18 cellular contexts compared by ENCODE assay signal in the genomic region with DNA sequence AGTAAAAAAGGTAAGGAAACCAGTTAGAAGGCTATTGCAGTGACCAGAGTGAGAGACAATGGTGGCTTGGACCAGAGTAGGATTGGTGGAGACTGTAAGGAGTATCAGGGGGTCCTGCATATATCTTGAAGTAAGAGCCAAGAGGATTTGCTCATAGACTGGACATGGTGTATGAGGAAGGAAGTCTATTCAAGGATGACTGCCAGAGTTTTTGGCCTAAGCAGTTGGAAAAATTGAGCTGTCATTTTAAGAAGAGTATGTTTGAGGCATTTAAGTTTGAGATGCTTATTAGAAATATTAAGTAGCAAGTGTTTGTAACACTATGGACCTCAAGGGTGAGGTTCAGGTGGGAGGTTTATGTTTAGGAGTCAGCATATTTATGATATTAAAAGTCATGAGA.
DNase-seq lines count a peak whose midpoint lies in the region; ATAC-seq, FAIRE-seq and TF ChIP-seq lines count a peak whose summit lies in the region.
"Had no signal": no experiment of that assay in that cellular context is flagged by ENCODE, and none has a peak within 500 bp of the region (broad histone marks: within the 10 kb centered on the region; RNA-seq: fewer than 3 reads in every experiment).

No MANE protein-coding gene starts in this region.

- H3K36me3 ChIP-seq in RWPE2 (ENCODE audit: low read depth) = no peaks in the 10 kb centered on the region
- H3K36me3 ChIP-seq in endothelial cell of umbilical vein (ENCODE audit: control insufficient read depth in 2 of 2, extremely low read depth in 1 of 2, insufficient read depth in 2 of 2, low read length in 2 of 2) = no peaks in the 10 kb centered on the region
- H3K36me3 ChIP-seq: HAP-1 had no signal

- TF ChIP-seq CTCF in HFFc6 (IDR thresholded peaks at IDR 0.05) = no peak
- no peak for TF ChIP-seq CTCF in RWPE2 (IDR thresholded peaks at IDR 0.05; ENCODE audit: poor library complexity, severe bottlenecking)
- no peak for TF ChIP-seq CTCF in endothelial cell of umbilical vein (IDR thresholded peaks at IDR 0.05; ENCODE audit: extremely low read depth in 1 of 2, insufficient read depth in 1 of 2, low read depth in 1 of 2, low read length in 2 of 2)

- no peaks in the 10 kb centered on the region for H3K9me1 ChIP-seq in endothelial cell of umbilical vein (replicated peaks; ENCODE audit: control insufficient read depth, extremely low read depth, insufficient read depth, low read length)

- H2AFZ ChIP-seq in endothelial cell of umbilical vein (ENCODE audit: low read depth, low read length) = no peak overlapping the region

- H3K27me3 ChIP-seq in RWPE2 (ENCODE audit: insufficient read depth, poor library complexity, severe bottlenecking) (no peaks in the 10 kb centered on the region), endothelial cell of umbilical vein (ENCODE audit: control insufficient read depth in 2 of 2, insufficient read depth in 2 of 2, low read length in 2 of 2) (no peaks in the 10 kb centered on the region)

- ATAC-seq in RWPE2 (ENCODE audit: low read depth) = no peak
- ATAC-seq: K562 had no signal

- intact Hi-C loops in endothelial cell of umbilical vein (cut with micrococcal nuclease) (no loop called here), head of caudate nucleus (cut with DNase I) (no loop called here)

- H3K9me3 ChIP-seq in RWPE2 (ENCODE audit: severe bottlenecking) (peaks cover 4% of the 10 kb centered on the region), endothelial cell of umbilical vein (replicated peaks; ENCODE audit: control insufficient read depth, insufficient read depth, low read length) (no peaks in the 10 kb centered on the region)
- H3K9me3 ChIP-seq: Caco-2, HAP-1 had no signal

- H3K79me2 ChIP-seq in endothelial cell of umbilical vein (ENCODE audit: control insufficient read depth, insufficient read depth, low read length) = peaks cover 71% of the 10 kb centered on the region

- dilution Hi-C loops in endothelial cell of umbilical vein (cut with MboI; ENCODE audit: extremely low pct_ligation_motif_present, low sequenced_read_pairs) = no loop called here

- peak overlapping the region; percentile 96 for H3K4me2 ChIP-seq in endothelial cell of umbilical vein (ENCODE audit: insufficient read depth, low read length)

- peak overlapping the region; percentile 90 for H3K27ac ChIP-seq in RWPE2 (ENCODE audit: poor library complexity, severe bottlenecking)
- H3K27ac ChIP-seq in endothelial cell of umbilical vein (ENCODE audit: insufficient read depth, low read depth, low read length) = peak overlapping the region; percentile 82
- H3K27ac ChIP-seq: C4-2B, HL-60 had no signal

- H3K4me3 ChIP-seq in RWPE2 (ENCODE audit: severe bottlenecking) = no peak overlapping the region
- H3K4me3 ChIP-seq in endothelial cell of umbilical vein (replicated peaks in 1 of 3; ENCODE audit: insufficient read depth in 1 of 3, low read depth in 1 of 3, low read length in 3 of 3) = peak overlapping the region in 2 of 3 experiments; percentile 70 to 87
- H3K4me3 ChIP-seq: HAP-1, K562 had no signal

- CTCF ChIA-PET in endothelial cell of umbilical vein (lab: Charles Lee) = interaction anchor here (0.7 to 1.0 kb wide), 4 partner anchors 10 to 315 kb away, joined by 3 to 4 read pairs (median 3); no protein-coding TSS in a partner anchor

- no peak for DNase-seq in HFFc6
- DNase-seq in RWPE2 (ENCODE audit: low spot score) = no peak
- peak; percentile 81 for DNase-seq in endothelial cell of umbilical vein (ENCODE audit: low read depth, low spot score)
- no peak for DNase-seq in effector CD8-positive, alpha-beta T cell (lab: John Stamatoyannopoulos, UW)
- DNase-seq in NCI-H446 treated with DMSO at 0.1 percent for 48 hours (lab: John Stamatoyannopoulos, UW) = no peak
- no peak for DNase-seq in head of caudate nucleus
- DNase-seq in medulla oblongata (ENCODE audit: extremely low spot score) = no peak
- DNase-seq: AML-193; Caco-2; CD4-positive, alpha-beta T cell; DMS153; DMS79; GDM1 had no signal

- POLR2A ChIA-PET in endothelial cell of umbilical vein (lab: Charles Lee) = no interaction called here

- H3K4me3 Mint-ChIP-seq in HFFc6 = no peak overlapping the region
- H3K4me3 Mint-ChIP-seq: CD4-positive, alpha-beta T cell had no signal

- peaks cover 59% of the 10 kb centered on the region for H3K4me1 Mint-ChIP-seq in HFFc6 (ENCODE audit: low read depth)

- peak overlapping the region; percentile 87 for H3K9ac ChIP-seq in endothelial cell of umbilical vein (replicated peaks; ENCODE audit: extremely low read depth, insufficient read depth, low read length)

- H3K27ac Mint-ChIP-seq in HFFc6 = peak overlapping the region; percentile 2; the same call in 1 of the 2 replicates
- H3K27ac Mint-ChIP-seq: CD4-positive, alpha-beta T cell had no signal

- no peaks in the 10 kb centered on the region for H4K20me1 ChIP-seq in endothelial cell of umbilical vein (replicated peaks; ENCODE audit: control insufficient read depth, extremely low read depth, insufficient read depth, low read length)

- H3K36me3 Mint-ChIP-seq in HFFc6 (ENCODE audit: low read depth) = peaks cover 8% of the 10 kb centered on the region; the same call in 1 of the 2 replicates

- no TSS peak for BruUV-seq in endothelial cell of umbilical vein (replicated peaks; lab: Mats Ljungman, UMichigan)

- no peaks in the 10 kb centered on the region for H3K27me3 Mint-ChIP-seq in HFFc6 (ENCODE audit: insufficient read depth)
- H3K27me3 Mint-ChIP-seq: CD4-positive, alpha-beta T cell had no signal

- peak; percentile 7 for TF ChIP-seq POLR2A in endothelial cell of umbilical vein (IDR thresholded peaks at IDR 0.05; ENCODE audit: low read depth, low read length)

- peaks cover 25% of the 10 kb centered on the region for H3K4me1 ChIP-seq in RWPE2 (ENCODE audit: insufficient read depth, poor library complexity, severe bottlenecking)
- peaks cover 45% of the 10 kb centered on the region for H3K4me1 ChIP-seq in endothelial cell of umbilical vein (ENCODE audit: control insufficient read depth, extremely low read depth, insufficient read depth, low read length)
- H3K4me1 ChIP-seq: HAP-1 had no signal

- FAIRE-seq in endothelial cell of umbilical vein (lab: Jason Lieb, UNC) = no peak
- FAIRE-seq: A204.1, K562 had no signal

- no peaks in the 10 kb centered on the region for H3K9me3 Mint-ChIP-seq in HFFc6

TF ChIP-seq in endothelial cell of umbilical vein, 7 proteins besides CTCF, POLR2A, EP300 and RAD21:
- TF ChIP-seq JUN (IDR thresholded peaks at IDR 0.05; ENCODE audit: borderline replicate concordance, insufficient read depth, insufficient read length, low read depth) (no peak), MYC (IDR thresholded peaks at IDR 0.05; ENCODE audit: low read depth, low read length) (no peak), GATA2 (IDR thresholded peaks at IDR 0.05; ENCODE audit: insufficient read depth, insufficient read length, low read depth, low read length) (peak; percentile 2), POLR2AphosphoS5 (IDR thresholded peaks at IDR 0.05; ENCODE audit: insufficient read depth, low read depth, low read length) (no peak)
